ENCODE assay signal across 1 cellular context in the genomic region with DNA sequence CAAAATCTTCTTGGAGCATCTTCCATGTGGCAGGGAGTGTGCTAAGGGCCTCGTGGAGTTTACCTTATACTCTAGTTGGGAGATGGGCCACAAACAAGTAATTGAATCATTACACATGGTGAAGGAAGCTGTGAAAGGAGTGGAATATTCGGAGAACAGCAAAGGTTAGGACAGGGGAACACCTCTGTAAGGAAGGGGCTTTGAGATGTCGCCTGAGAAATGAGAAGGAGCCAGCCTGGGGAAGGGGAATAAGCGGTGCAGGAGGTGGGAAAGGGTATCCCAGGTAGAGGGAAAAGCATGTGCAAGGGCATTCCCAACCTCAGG.
TF ChIP-seq lines count a peak whose summit lies in the region.

No MANE protein-coding gene starts in this region.

TF ChIP-seq in SK-N-SH, 30 proteins besides CTCF, POLR2A, EP300 and RAD21 (continued from another document):
- TF ChIP-seq EZH2phosphoT487 (IDR thresholded peaks at IDR 0.05; ENCODE audit: borderline replicate concordance, low read depth): no peak
- no peak for TF ChIP-seq GABPA (IDR thresholded peaks at IDR 0.05; ENCODE audit: low read depth)
- TF ChIP-seq MEF2A (IDR thresholded peaks at IDR 0.05; ENCODE audit: borderline replicate concordance, low read depth): no peak
- TF ChIP-seq CHD2 (IDR thresholded peaks at IDR 0.05; ENCODE audit: low read length, partially characterized antibody): no peak
- TF ChIP-seq SIN3A (IDR thresholded peaks at IDR 0.05; ENCODE audit: borderline replicate concordance, low read depth, low read length): no peak
- no peak for TF ChIP-seq FOXJ3 (CRISPR knock-in tag; IDR thresholded peaks at IDR 0.05)
- TF ChIP-seq, protein P1, sequence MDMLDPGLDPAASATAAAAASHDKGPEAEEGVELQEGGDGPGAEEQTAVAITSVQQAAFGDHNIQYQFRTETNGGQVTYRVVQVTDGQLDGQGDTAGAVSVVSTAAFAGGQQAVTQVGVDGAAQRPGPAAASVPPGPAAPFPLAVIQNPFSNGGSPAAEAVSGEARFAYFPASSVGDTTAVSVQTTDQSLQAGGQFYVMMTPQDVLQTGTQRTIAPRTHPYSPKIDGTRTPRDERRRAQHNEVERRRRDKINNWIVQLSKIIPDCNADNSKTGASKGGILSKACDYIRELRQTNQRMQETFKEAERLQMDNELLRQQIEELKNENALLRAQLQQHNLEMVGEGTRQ (IDR thresholded peaks at IDR 0.05; ENCODE audit: borderline replicate concordance, low read depth, low read length): no peak
- TF ChIP-seq TCF12 (IDR thresholded peaks at IDR 0.05): no peak
- no peak for TF ChIP-seq FOXM1 (IDR thresholded peaks at IDR 0.05; ENCODE audit: low read depth)
